29 cellular contexts compared by ENCODE assay signal in genomic region chr11:64103377-64103985, GRCh38.
DNase-seq lines count a peak whose midpoint lies in the region.
"Had no signal": no experiment of that assay in that cellular context is flagged by ENCODE, and none has a peak within 500 bp of the region (broad histone marks: within the 10 kb centered on the region; RNA-seq: fewer than 3 reads in every experiment).

No MANE protein-coding gene starts in this region.

- peak overlapping the region; percentile 1 for H3K27ac ChIP-seq in temporal lobe (ENCODE audit: low read depth, low read length)
- H3K27ac ChIP-seq: brain microvascular endothelial cell, heart left ventricle, HL-60, Peyer's patch, testis, uterus had no signal

- DNase-seq in NCI-H2029 treated with DMSO at 0.1 percent for 48 hours (lab: John Stamatoyannopoulos, UW) (peak; percentile 22), NCI-H2029 (lab: John Stamatoyannopoulos, UW) (no peak), NCI-H2171 (lab: John Stamatoyannopoulos, UW) (peak; percentile 71), kidney glomerular epithelial cell (lab: John Stamatoyannopoulos, UW) (peak; percentile 78), RKO (ENCODE audit: low spot score) (no peak), cortex of kidney (lab: John Stamatoyannopoulos, UW) (no peak)
- no peak for DNase-seq in activated CD4-positive, alpha-beta T cell treated with anti-CD3 and anti-CD28 coated beads, Interleukin-2, amount 50 U/mL, for 48 hours
- DNase-seq: activated CD4-positive, alpha-beta T cell treated with anti-CD3 and anti-CD28 coated beads, Interleukin-2, amount 10 ng/mL, durations not matched to agents 7 days and 5 days; activated CD8-positive, alpha-beta memory T cell treated with anti-CD3 and anti-CD28 coated beads, Interleukin-2, amount 10 ng/mL, durations not matched to agents 7 days and 5 days; activated naive CD4-positive, alpha-beta T cell; activated T-cell treated with anti-CD3 and anti-CD28 coated beads, Interleukin-2, amount 50 U/mL, for 72 hours; brain microvascular endothelial cell; CD8-positive, alpha-beta memory T cell; DMS 273 treated with DMSO at 0.1 percent for 48 hours; effector memory CD8-positive, alpha-beta T cell; foreskin fibroblast; heart left ventricle; Karpas-422; kidney; NCI-H526; Peyer's patch; SIG-M5; stimulated activated CD4-positive, alpha-beta T cell treated with anti-CD3 and anti-CD28 coated beads, Interleukin-15, amount 100 ng/mL, for 24 hours; stimulated activated naive B cell treated with anti-CD40 and anti-IgM and Interleukin-4, amounts not matched to agents 10 μg/mL and 1 μg/mL and 100 μg/mL, for 72 hours; T1000; testis; uterus had no signal

Comparison
In these comparisons a context has a peak if more than half of its experiments do, and no peak if none do; other contexts are left out.
1. DNase-seq: peak in NCI-H2029 treated with DMSO at 0.1 percent for 48 hours (single experiment), NCI-H2171 (single experiment) and kidney glomerular epithelial cell (single experiment); none in NCI-H2029 (single experiment), RKO (single experiment), activated CD4-positive, alpha-beta T cell treated with anti-CD3 and anti-CD28 coated beads, Interleukin-2, amount 50 U/mL, for 48 hours (0 of 2) and cortex of kidney (single experiment).